8 cellular contexts compared by ENCODE assay signal in genomic region chr11:94151903-94152677, GRCh38. TPM values are rescaled to one million over a fixed set of nuclear protein-coding genes. Genes with fewer than 3 reads are reported as not detected.
A peak's percentile ranks its signal among the peaks of the same experiment; 100 is the strongest.
DNase-seq lines count a peak whose midpoint lies in the region; ATAC-seq, FAIRE-seq and TF ChIP-seq lines count a peak whose summit lies in the region.

No MANE protein-coding gene starts in this region.

- no peak overlapping the region for H2AFZ ChIP-seq in HCT116 (ENCODE audit: low read depth, low read length, poor library complexity, severe bottlenecking)

- H4K20me1 ChIP-seq in HCT116 (ENCODE audit: insufficient read depth), result peaks cover 4% of the 10 kb centered on the region; the same call in 1 of the 2 replicates

- peak; percentile 48 for DNase-seq in ELF-1 (ENCODE audit: low read depth, low spot score)
- DNase-seq in HCT116 (ENCODE audit: low read depth, low spot score), result peak; percentile 73
- peak; percentile 78 for DNase-seq in RCC 7860 (ENCODE audit: low spot score)
- DNase-seq in fibroblast of peridontal ligament (ENCODE audit: extremely low read depth), result peak; percentile 61
- peak; percentile 54 to 61 for DNase-seq in psoas muscle
- no peak for DNase-seq in activated gamma-delta T cell (lab: John Stamatoyannopoulos, UW)
- no peak for DNase-seq in NCI-H2029 (lab: John Stamatoyannopoulos, UW)
- no peak for DNase-seq in epidermal melanocyte (ENCODE audit: insufficient read length, low spot score)

- RAD21 ChIA-PET in HCT116 (lab: Charles Lee; ENCODE audit: low non-redundant PET in 1 of 2, low total read pairs in 2 of 2, uncharacterized antibody in 2 of 2, unreplicated experiment in 2 of 2), result interaction anchor here in 1 of 2 experiments (1.3 kb wide), 1 partner anchor 23 kb away, joined by 3 read pairs; the partner anchor contains the start of gene PANX1

- peaks cover 30 to 43% of the 10 kb centered on the region in 2 experiments for H3K4me1 ChIP-seq in HCT116 (ENCODE audit: control insufficient read depth in 1 of 2, insufficient read depth in 2 of 2, low read length in 2 of 2)
- peaks cover 6% of the 10 kb centered on the region for H3K4me1 ChIP-seq in psoas muscle

- 75 to 94% (median 78%) methylated on average over 6 of the region's 6 CpGs for WGBS in psoas muscle, 3 donors

- H3K27me3 ChIP-seq in HCT116 (ENCODE audit: insufficient read depth, low read length), result no peaks in the 10 kb centered on the region
- no peaks in the 10 kb centered on the region for H3K27me3 ChIP-seq in psoas muscle (ENCODE audit: insufficient read depth in 3 of 3, low read length in 2 of 3)

- peak; percentile 89 for FAIRE-seq in RCC 7860 (lab: Jason Lieb, UNC)

- CTCF ChIA-PET in HCT116 (lab: Charles Lee), result no interaction called here

- ATAC-seq in HCT116, result peak; percentile 99
- peak; percentile 88 to 98 (median 96) for ATAC-seq in psoas muscle

- POLR2A ChIA-PET in HCT116 (lab: Charles Lee), result no interaction called here

- BruUV-seq in HCT116 (replicated peaks; lab: Mats Ljungman, UMichigan), result no TSS peak

- H3K9ac ChIP-seq in HCT116 (ENCODE audit: low read length), result peak overlapping the region; percentile 24; the same call in 1 of the 2 replicates

- peak overlapping the region; percentile 71 for H3K4me2 ChIP-seq in HCT116 (ENCODE audit: low read length)

- intact Hi-C loops in HCT116 (cut with micrococcal nuclease) (no loop called here), psoas muscle (cut with DNase I) (no loop called here)

- no peak for TF ChIP-seq POLR2A in HCT116 (IDR thresholded peaks at IDR 0.05; ENCODE audit: borderline replicate concordance, extremely low read depth, insufficient read depth, insufficient read length)

- H3K9me2 ChIP-seq in HCT116 (ENCODE audit: insufficient read depth), result no peaks in the 10 kb centered on the region

- H3K79me2 ChIP-seq in HCT116 (ENCODE audit: insufficient read depth, low read length), result peaks cover 77% of the 10 kb centered on the region

- H3K4me3 ChIP-seq in HCT116 (replicated peaks in 1 of 2; ENCODE audit: low read depth in 1 of 2, low read length in 2 of 2) (no peak overlapping the region), psoas muscle (no peak overlapping the region)

- TF ChIP-seq CTCF in HCT116 (IDR thresholded peaks at IDR 0.05 in 2 of 3, conservative IDR thresholded peaks at IDR 0.05 in 1 of 3; ENCODE audit: borderline replicate concordance in 1 of 3, insufficient read depth in 1 of 3, low read depth in 2 of 3, low read length in 2 of 3), result no peak
- TF ChIP-seq CTCF in psoas muscle (IDR thresholded peaks at IDR 0.05), result no peak

- H3K9me3 ChIP-seq in HCT116 (ENCODE audit: control insufficient read depth in 1 of 2, insufficient read depth in 1 of 2, low read depth in 1 of 2, low read length in 2 of 2) (no peaks in the 10 kb centered on the region), psoas muscle (no peaks in the 10 kb centered on the region)

- no peak for TF ChIP-seq RAD21 in HCT116 (IDR thresholded peaks at IDR 0.05; ENCODE audit: low read depth)

- H3K27ac ChIP-seq in HCT116 (ENCODE audit: low read depth, low read length) (peak overlapping the region; percentile 28; the same call in 1 of the 2 replicates), psoas muscle (peak overlapping the region; percentile 44)

- no peaks in the 10 kb centered on the region for H3K36me3 ChIP-seq in HCT116 (ENCODE audit: control insufficient read depth in 1 of 2, insufficient read depth in 2 of 2, low read length in 2 of 2)
- H3K36me3 ChIP-seq in psoas muscle (ENCODE audit: insufficient read depth in 1 of 2, low read depth in 1 of 2), result no peaks in the 10 kb centered on the region

TF ChIP-seq in HCT116, 20 proteins besides CTCF, POLR2A, EP300 and RAD21:
- TF ChIP-seq ATF3 (IDR thresholded peaks at IDR 0.05) (no peak), SIN3A (IDR thresholded peaks at IDR 0.05; ENCODE audit: low read depth) (no peak), SP1 (IDR thresholded peaks at IDR 0.05; ENCODE audit: low read depth) (no peak), YY1 (IDR thresholded peaks at IDR 0.05; ENCODE audit: extremely low read depth, insufficient replicate concordance, low read depth, low read length) (no peak), JUND (IDR thresholded peaks at IDR 0.05) (peak; percentile 94), EZH2phosphoT487 (IDR thresholded peaks at IDR 0.05; ENCODE audit: borderline replicate concordance) (no peak), ZBTB33 (IDR thresholded peaks at IDR 0.05; ENCODE audit: extremely low read depth, insufficient replicate concordance, low read length) (no peak), FOSL1 (IDR thresholded peaks at IDR 0.05; ENCODE audit: low read depth) (peak; percentile 94), EZH2 (IDR thresholded peaks at IDR 0.05) (no peak), POLR2AphosphoS5 (IDR thresholded peaks at IDR 0.05; ENCODE audit: low read depth, low read length) (peak; percentile 30; the same call in 1 of the 2 replicates), ZNF274 (IDR thresholded peaks at IDR 0.05; ENCODE audit: low read depth, low read length) (no peak), ELF1 (IDR thresholded peaks at IDR 0.05; ENCODE audit: borderline replicate concordance, low read depth) (no peak), EGR1 (IDR thresholded peaks at IDR 0.05; ENCODE audit: low read depth) (no peak), ZFX (IDR thresholded peaks at IDR 0.05) (no peak), TCF7L2 (IDR thresholded peaks at IDR 0.05; ENCODE audit: borderline replicate concordance, extremely low read depth, insufficient read depth, insufficient read length) (no peak), CEBPB (IDR thresholded peaks at IDR 0.05; ENCODE audit: low read depth) (no peak; the same call in 1 of the 2 replicates), CBX3 (IDR thresholded peaks at IDR 0.05; ENCODE audit: low read depth) (no peak; the same call in 1 of the 2 replicates), SRF (IDR thresholded peaks at IDR 0.05; ENCODE audit: low read depth) (peak; percentile 51; the same call in 1 of the 2 replicates)
- TF ChIP-seq, protein P1, sequence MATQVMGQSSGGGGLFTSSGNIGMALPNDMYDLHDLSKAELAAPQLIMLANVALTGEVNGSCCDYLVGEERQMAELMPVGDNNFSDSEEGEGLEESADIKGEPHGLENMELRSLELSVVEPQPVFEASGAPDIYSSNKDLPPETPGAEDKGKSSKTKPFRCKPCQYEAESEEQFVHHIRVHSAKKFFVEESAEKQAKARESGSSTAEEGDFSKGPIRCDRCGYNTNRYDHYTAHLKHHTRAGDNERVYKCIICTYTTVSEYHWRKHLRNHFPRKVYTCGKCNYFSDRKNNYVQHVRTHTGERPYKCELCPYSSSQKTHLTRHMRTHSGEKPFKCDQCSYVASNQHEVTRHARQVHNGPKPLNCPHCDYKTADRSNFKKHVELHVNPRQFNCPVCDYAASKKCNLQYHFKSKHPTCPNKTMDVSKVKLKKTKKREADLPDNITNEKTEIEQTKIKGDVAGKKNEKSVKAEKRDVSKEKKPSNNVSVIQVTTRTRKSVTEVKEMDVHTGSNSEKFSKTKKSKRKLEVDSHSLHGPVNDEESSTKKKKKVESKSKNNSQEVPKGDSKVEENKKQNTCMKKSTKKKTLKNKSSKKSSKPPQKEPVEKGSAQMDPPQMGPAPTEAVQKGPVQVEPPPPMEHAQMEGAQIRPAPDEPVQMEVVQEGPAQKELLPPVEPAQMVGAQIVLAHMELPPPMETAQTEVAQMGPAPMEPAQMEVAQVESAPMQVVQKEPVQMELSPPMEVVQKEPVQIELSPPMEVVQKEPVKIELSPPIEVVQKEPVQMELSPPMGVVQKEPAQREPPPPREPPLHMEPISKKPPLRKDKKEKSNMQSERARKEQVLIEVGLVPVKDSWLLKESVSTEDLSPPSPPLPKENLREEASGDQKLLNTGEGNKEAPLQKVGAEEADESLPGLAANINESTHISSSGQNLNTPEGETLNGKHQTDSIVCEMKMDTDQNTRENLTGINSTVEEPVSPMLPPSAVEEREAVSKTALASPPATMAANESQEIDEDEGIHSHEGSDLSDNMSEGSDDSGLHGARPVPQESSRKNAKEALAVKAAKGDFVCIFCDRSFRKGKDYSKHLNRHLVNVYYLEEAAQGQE (IDR thresholded peaks at IDR 0.05; ENCODE audit: low read depth), result no peak
- TF ChIP-seq, protein P2, sequence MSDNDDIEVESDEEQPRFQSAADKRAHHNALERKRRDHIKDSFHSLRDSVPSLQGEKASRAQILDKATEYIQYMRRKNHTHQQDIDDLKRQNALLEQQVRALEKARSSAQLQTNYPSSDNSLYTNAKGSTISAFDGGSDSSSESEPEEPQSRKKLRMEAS (IDR thresholded peaks at IDR 0.05), result no peak
TF ChIP-seq in HCT116: peak in this region for 4.

RNA-seq across cellular contexts. Expression of gene PANX1, which starts 23.4 kb away (rescaled TPM):
- total RNA-seq in HCT116 (2021; ENCODE audit: unreplicated experiment) (21.9 TPM), psoas muscle (10 to 100 TPM in 3 of 4 donors, 1 to 10 TPM in 1; 9.2 to 87.2 (median 23.7) TPM)
- 8.9 and 10.4 TPM in 2 replicates for polyA plus RNA-seq in HCT116 (2012)
- polyA plus RNA-seq in psoas muscle, result 10 to 100 TPM; 14.3 to 45.7 (median 41.9) TPM

Comparison
In these comparisons a context has a peak if more than half of its experiments do, and no peak if none do; other contexts are left out.
1. DNase-seq: peak in ELF-1 (single experiment), HCT116 (single experiment), RCC 7860 (single experiment), fibroblast of peridontal ligament (single experiment) and psoas muscle (2 of 2); none in activated gamma-delta T cell (single experiment), NCI-H2029 (single experiment) and epidermal melanocyte (single experiment).